In genomic region chr1:173454966-173455524, GRCh38 we compare ENCODE assay signal across 30 cellular contexts. TPM values are rescaled to one million over a fixed set of nuclear protein-coding genes. Genes with fewer than 3 reads are reported as not detected.
A peak's percentile ranks its signal among the peaks of the same experiment; 100 is the strongest.
DNase-seq lines count a peak whose midpoint lies in the region; ATAC-seq and TF ChIP-seq lines count a peak whose summit lies in the region.
"Had no signal": no experiment of that assay in that cellular context is flagged by ENCODE, and none has a peak within 500 bp of the region (broad histone marks: within the 10 kb centered on the region; RNA-seq: fewer than 3 reads in every experiment).

No MANE protein-coding gene starts in this region.

- peak; percentile 79 to 95 for ATAC-seq in activated naive CD4-positive, alpha-beta T cell treated with anti-CD3 and anti-CD28 coated beads, Interleukin-2, amount 50 U/mL, for 72 hours
- ATAC-seq in central memory CD8-positive, alpha-beta T cell (replicated peaks; ENCODE audit: extremely low read depth, poor library complexity, severe bottlenecking) = peak; percentile 85
- ATAC-seq in stimulated activated naive CD8-positive, alpha-beta T cell treated with anti-CD3 and anti-CD28 coated beads, Interleukin-15, amount 100 ng/mL, for 72 hours = peak; percentile 98
- no peak for ATAC-seq in GM19351 (IDR thresholded peaks at IDR 0.05; ENCODE audit: unreplicated experiment)
- ATAC-seq: body of pancreas, gastrocnemius medialis, left colon, Panc1, sciatic nerve, upper lobe of right lung had no signal

- H3K4me3 ChIP-seq in BE2C (ENCODE audit: low read depth, low read length) (no peak overlapping the region), Karpas-422 (ENCODE audit: low read length) (no peak overlapping the region)
- H3K4me3 ChIP-seq: BLaER1, body of pancreas, dorsolateral prefrontal cortex, gastrocnemius medialis, suprapubic skin, upper lobe of right lung had no signal

- DNase-seq in activated naive CD4-positive, alpha-beta T cell treated with anti-CD3 and anti-CD28 coated beads, Interleukin-2, amount 50 U/mL, for 72 hours (ENCODE audit: low spot score in 2 of 2) = no peak
- DNase-seq in activated naive CD4-positive, alpha-beta T cell treated with anti-CD3 and anti-CD28 coated beads, Interleukin-2, amount 10 ng/mL, durations not matched to agents 7 days and 5 days = no peak
- DNase-seq in SW480 (ENCODE audit: low spot score) = peak; percentile 14
- DNase-seq in central memory CD8-positive, alpha-beta T cell (ENCODE audit: low spot score in 2 of 2) = no peak
- DNase-seq in stimulated activated naive CD8-positive, alpha-beta T cell treated with anti-CD3 and anti-CD28 coated beads, Interleukin-15, amount 100 ng/mL, for 72 hours = peak in 1 of 2 donors; percentile 25
- no peak for DNase-seq in BE2C
- no peak for DNase-seq in Karpas-422
- DNase-seq: activated CD4-positive, alpha-beta T cell treated with anti-CD3 and anti-CD28 coated beads for 4 hours; activated effector memory CD4-positive, alpha-beta T cell treated with anti-CD3 and anti-CD28 coated beads, Interleukin-2, amount 50 U/mL, for 16 hours; body of pancreas; Calu3; dorsolateral prefrontal cortex; EL; gastrocnemius medialis; GOT3; hippocampal formation; left colon; NCI-H1105; NCI-H2029; NCI-H526; SIG-M5; stimulated activated CD4-positive, alpha-beta T cell treated with anti-CD3 and anti-CD28 coated beads, Interleukin-12 subunit alpha, Interleukin-12 subunit beta, amount 100 ng/mL, for 4 hours; stimulated activated CD4-positive, alpha-beta T cell treated with anti-CD3 and anti-CD28 coated beads, Interleukin-4, amount 100 ng/mL, for 1 hour; upper lobe of right lung had no signal

- H3K9me3 ChIP-seq in BE2C = no peaks in the 10 kb centered on the region
- no peaks in the 10 kb centered on the region for H3K9me3 ChIP-seq in Karpas-422 (ENCODE audit: low read length)
- H3K9me3 ChIP-seq: BLaER1, body of pancreas, gastrocnemius medialis, neutrophil, suprapubic skin, upper lobe of right lung had no signal

- H3K27ac Mint-ChIP-seq in activated naive CD4-positive, alpha-beta T cell treated with anti-CD3 and anti-CD28 coated beads, Interleukin-2, amount 50 U/mL, for 72 hours = no peak overlapping the region
- no peak overlapping the region for H3K27ac Mint-ChIP-seq in activated naive CD4-positive, alpha-beta T cell treated with anti-CD3 and anti-CD28 coated beads, Interleukin-2, amount 10 ng/mL, durations not matched to agents 7 days and 5 days
- H3K27ac Mint-ChIP-seq in central memory CD8-positive, alpha-beta T cell (ENCODE audit: low read depth) = peak overlapping the region; percentile 30
- H3K27ac Mint-ChIP-seq in stimulated activated naive CD8-positive, alpha-beta T cell treated with anti-CD3 and anti-CD28 coated beads, Interleukin-15, amount 100 ng/mL, for 72 hours = peak overlapping the region in 1 of 2 donors; percentile 75

- H3K4me1 Mint-ChIP-seq in activated naive CD4-positive, alpha-beta T cell treated with anti-CD3 and anti-CD28 coated beads, Interleukin-2, amount 10 ng/mL, durations not matched to agents 7 days and 5 days = peaks cover 24% of the 10 kb centered on the region
- peaks cover 48% of the 10 kb centered on the region for H3K4me1 Mint-ChIP-seq in central memory CD8-positive, alpha-beta T cell
- H3K4me1 Mint-ChIP-seq in stimulated activated naive CD8-positive, alpha-beta T cell treated with anti-CD3 and anti-CD28 coated beads, Interleukin-15, amount 100 ng/mL, for 72 hours = peaks cover 33% of the 10 kb centered on the region

- H3K4me2 ChIP-seq in Karpas-422 (ENCODE audit: low read depth, low read length, poor library complexity, severe bottlenecking) = no peak overlapping the region
- H3K4me2 ChIP-seq: BLaER1 had no signal

- H3K79me2 ChIP-seq in Karpas-422 (ENCODE audit: low read length) = peaks cover 8% of the 10 kb centered on the region

- no peaks in the 10 kb centered on the region; the same call in 1 of the 2 replicates for H3K9me2 ChIP-seq in Karpas-422 (replicated peaks; ENCODE audit: insufficient read depth, low read length)

- H3K36me3 ChIP-seq in BE2C (peaks cover under 1% of the 10 kb centered on the region; the same call in 1 of the 2 replicates), Karpas-422 (ENCODE audit: insufficient read depth, low read length) (no peaks in the 10 kb centered on the region)
- H3K36me3 ChIP-seq: upper lobe of right lung had no signal

- no peak overlapping the region for H3K9ac ChIP-seq in Karpas-422 (ENCODE audit: low read length)
- H3K9ac ChIP-seq: BLaER1 had no signal

- peaks cover 0 to 15% of the 10 kb centered on the region in 2 donors for H3K36me3 Mint-ChIP-seq in activated naive CD4-positive, alpha-beta T cell treated with anti-CD3 and anti-CD28 coated beads, Interleukin-2, amount 50 U/mL, for 72 hours
- peaks cover 43% of the 10 kb centered on the region for H3K36me3 Mint-ChIP-seq in activated naive CD4-positive, alpha-beta T cell treated with anti-CD3 and anti-CD28 coated beads, Interleukin-2, amount 10 ng/mL, durations not matched to agents 7 days and 5 days
- peaks cover 10% of the 10 kb centered on the region for H3K36me3 Mint-ChIP-seq in central memory CD8-positive, alpha-beta T cell (ENCODE audit: insufficient read depth)

- H3K27me3 Mint-ChIP-seq in activated naive CD4-positive, alpha-beta T cell treated with anti-CD3 and anti-CD28 coated beads, Interleukin-2, amount 10 ng/mL, durations not matched to agents 7 days and 5 days = no peaks in the 10 kb centered on the region
- H3K27me3 Mint-ChIP-seq in central memory CD8-positive, alpha-beta T cell = no peaks in the 10 kb centered on the region
- no peaks in the 10 kb centered on the region for H3K27me3 Mint-ChIP-seq in stimulated activated naive CD8-positive, alpha-beta T cell treated with anti-CD3 and anti-CD28 coated beads, Interleukin-15, amount 100 ng/mL, for 72 hours

- H3K27ac ChIP-seq in Karpas-422 (ENCODE audit: low read length) = no peak overlapping the region
- H3K27ac ChIP-seq: BLaER1, body of pancreas, gastrocnemius medialis, neutrophil, suprapubic skin, upper lobe of right lung had no signal

- H3K4me3 Mint-ChIP-seq in activated naive CD4-positive, alpha-beta T cell treated with anti-CD3 and anti-CD28 coated beads, Interleukin-2, amount 10 ng/mL, durations not matched to agents 7 days and 5 days = no peak overlapping the region
- H3K4me3 Mint-ChIP-seq in central memory CD8-positive, alpha-beta T cell = peak overlapping the region; percentile 24
- H3K4me3 Mint-ChIP-seq in stimulated activated naive CD8-positive, alpha-beta T cell treated with anti-CD3 and anti-CD28 coated beads, Interleukin-15, amount 100 ng/mL, for 72 hours = peak overlapping the region; percentile 30 to 42

- H3K9me3 Mint-ChIP-seq in activated naive CD4-positive, alpha-beta T cell treated with anti-CD3 and anti-CD28 coated beads, Interleukin-2, amount 50 U/mL, for 72 hours = peaks cover 0 to 4% of the 10 kb centered on the region in 2 donors
- peaks cover 2% of the 10 kb centered on the region for H3K9me3 Mint-ChIP-seq in activated naive CD4-positive, alpha-beta T cell treated with anti-CD3 and anti-CD28 coated beads, Interleukin-2, amount 10 ng/mL, durations not matched to agents 7 days and 5 days
- no peaks in the 10 kb centered on the region for H3K9me3 Mint-ChIP-seq in central memory CD8-positive, alpha-beta T cell
- H3K9me3 Mint-ChIP-seq in stimulated activated naive CD8-positive, alpha-beta T cell treated with anti-CD3 and anti-CD28 coated beads, Interleukin-15, amount 100 ng/mL, for 72 hours = peaks cover 0 to 7% of the 10 kb centered on the region in 2 donors

- H3K27me3 ChIP-seq in BE2C (no peaks in the 10 kb centered on the region), Karpas-422 (ENCODE audit: low read length) (no peaks in the 10 kb centered on the region)
- H3K27me3 ChIP-seq: BLaER1, body of pancreas, dorsolateral prefrontal cortex, gastrocnemius medialis, neutrophil, suprapubic skin, upper lobe of right lung had no signal

- no peaks in the 10 kb centered on the region for H4K20me1 ChIP-seq in Karpas-422 (ENCODE audit: insufficient read depth, low read depth, low read length)
- H4K20me1 ChIP-seq: BLaER1 had no signal

- CTCF ChIA-PET in activated naive CD4-positive, alpha-beta T cell treated with anti-CD3 and anti-CD28 coated beads, Interleukin-2, amount 10 ng/mL, durations not matched to agents 7 days and 5 days (lab: Charles Lee) = interaction anchor here (0.7 kb wide), 1 partner anchor 576 kb away, joined by 3 read pairs; no protein-coding TSS in a partner anchor

- H3K4me1 ChIP-seq in BE2C = no peaks in the 10 kb centered on the region
- H3K4me1 ChIP-seq in Karpas-422 (ENCODE audit: low read length) = peaks cover 4% of the 10 kb centered on the region; the same call in 1 of the 2 replicates
- H3K4me1 ChIP-seq: BLaER1, suprapubic skin, upper lobe of right lung had no signal

- no peak overlapping the region for H2AFZ ChIP-seq in Karpas-422 (ENCODE audit: low read length)

- TF ChIP-seq CTCF in BE2C (IDR thresholded peaks at IDR 0.05; ENCODE audit: low read depth, low read length) = no peak

RNA-seq across cellular contexts. Expression of gene PRDX6, which starts 22.1 kb away (rescaled TPM):
- total RNA-seq in activated naive CD4-positive, alpha-beta T cell treated with anti-CD3 and anti-CD28 coated beads, Interleukin-2, amount 50 U/mL, for 72 hours = 100 to 1,000 TPM; 123 to 180 TPM
- polyA plus RNA-seq in BE2C (2012; ENCODE audit: insufficient read depth, insufficient read length, low read depth) = 75.3 TPM
- 107 and 232 TPM in 2 replicates for total RNA-seq in Karpas-422 (2014; rRNA removed; shearing (Covaris generic); ENCODE audit: low replicate concordance)
